ENCODE assay signal across 8 cellular contexts in the genomic region with DNA sequence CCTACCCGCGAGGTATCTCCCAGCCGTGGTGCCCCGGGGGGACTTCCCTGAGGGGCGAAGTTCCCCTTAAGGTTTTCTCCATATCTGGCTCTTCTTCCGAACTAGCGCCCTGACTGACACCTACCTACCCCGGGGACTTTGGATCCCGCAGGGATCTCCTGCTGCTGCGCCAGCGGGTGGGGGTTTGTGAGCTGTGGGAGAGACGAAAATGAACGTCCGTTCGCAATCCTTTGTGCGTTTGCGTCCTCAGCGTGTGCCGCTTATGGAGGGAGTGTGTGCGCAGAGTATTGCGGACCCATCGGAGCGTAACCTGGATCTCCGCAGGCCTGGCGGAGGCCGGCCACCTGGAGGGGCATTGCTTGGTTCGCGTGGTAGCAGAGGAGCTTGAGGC. TPM values are rescaled to one million over a fixed set of nuclear protein-coding genes. Genes with fewer than 3 reads are reported as not detected.
DNase-seq lines count a peak whose midpoint lies in the region; ATAC-seq and TF ChIP-seq lines count a peak whose summit lies in the region.

No MANE protein-coding gene starts in this region.

- peaks cover 26% of the 10 kb centered on the region for H3K4me1 Mint-ChIP-seq in CD14-positive monocyte

- TF ChIP-seq CTCF in CD14-positive monocyte (IDR thresholded peaks at IDR 0.05) (no peak), choroid plexus epithelial cell (conservative IDR thresholded peaks at IDR 0.05; ENCODE audit: low read depth, low read length) (peak; percentile 10)

- peaks cover 14 to 25% of the 10 kb centered on the region in 2 donors for H3K36me3 Mint-ChIP-seq in CD14-positive monocyte

- intact Hi-C loops in CD14-positive monocyte (cut with micrococcal nuclease): loop anchor here in 1 of 2 donors (5.0 kb wide), 1 partner anchor 62 kb away; a partner anchor contains a TSS

- ATAC-seq in GM19328 (IDR thresholded peaks at IDR 0.05; ENCODE audit: unreplicated experiment) (peak; percentile 10), HG03575 (IDR thresholded peaks at IDR 0.05; ENCODE audit: extremely low read depth, insufficient number of reproducible peaks, low FRiP score, unreplicated experiment) (peak; percentile 18), left lobe of liver (peak; percentile 75), HG03469 (IDR thresholded peaks at IDR 0.05; ENCODE audit: unreplicated experiment) (no peak)

- peak; percentile 44 for DNase-seq in CD14-positive monocyte (ENCODE audit: low spot score)
- DNase-seq in SHP77 treated with DMSO at 0.1 percent for 48 hours (lab: John Stamatoyannopoulos, UW): peak; percentile 9
- DNase-seq in choroid plexus epithelial cell (ENCODE audit: low read depth): peak; percentile 59
- DNase-seq in left lobe of liver (ENCODE audit: low spot score): peak; percentile 68
- peak; percentile 1 for DNase-seq in stimulated activated CD8-positive, alpha-beta memory T cell treated with anti-CD3 and anti-CD28 coated beads, Interleukin-4, amount 100 ng/mL, for 24 hours (ENCODE audit: low read depth)

- H3K4me3 ChIP-seq in choroid plexus epithelial cell (ENCODE audit: low read depth, low read length): peak overlapping the region; percentile 99

- H3K9me3 Mint-ChIP-seq in CD14-positive monocyte: peaks cover 0 to 2% (median 0%) of the 10 kb centered on the region in 7 donors

- peak overlapping the region; percentile 78 to 97 (median 88) for H3K27ac Mint-ChIP-seq in CD14-positive monocyte

- H3K4me3 Mint-ChIP-seq in CD14-positive monocyte: peak overlapping the region; percentile 97 to 100

- H3K27me3 Mint-ChIP-seq in CD14-positive monocyte (ENCODE audit: low read depth in 3 of 3): peaks cover 0 to 3% (median 2%) of the 10 kb centered on the region in 3 donors

RNA-seq across cellular contexts. Expression of a gene that starts 0.6 kb away (rescaled TPM):
- polyA plus RNA-seq in CD14-positive monocyte: 10 to 100 TPM; 12.3 to 12.8 TPM
- total RNA-seq in left lobe of liver: 30.6 TPM

Comparison
In these comparisons a context has a peak if more than half of its experiments do, and no peak if none do; other contexts are left out.
1. DNase-seq: peak in every context shown above with its lines; median percentile 68 in left lobe of liver; 59 in choroid plexus epithelial cell; 44 in CD14-positive monocyte; 9 in SHP77 treated with DMSO at 0.1 percent for 48 hours; 1 in stimulated activated CD8-positive, alpha-beta memory T cell treated with anti-CD3 and anti-CD28 coated beads, Interleukin-4, amount 100 ng/mL, for 24 hours.